Comparison of ENCODE assay signal across 8 cellular contexts in genomic region chr5:134410822-134411221, GRCh38. TPM values are rescaled to one million over a fixed set of nuclear protein-coding genes. Genes with fewer than 3 reads are reported as not detected.
DNase-seq lines count a peak whose midpoint lies in the region; ATAC-seq and TF ChIP-seq lines count a peak whose summit lies in the region.

No MANE protein-coding gene starts in this region.

- TF ChIP-seq CTCF in GM12865 (IDR thresholded peaks at IDR 0.05; ENCODE audit: insufficient read depth, low read depth, low read length, missing control alignments) = no peak
- TF ChIP-seq CTCF in fibroblast of pulmonary artery (IDR thresholded peaks at IDR 0.05; ENCODE audit: low read length, missing control alignments) = no peak
- TF ChIP-seq CTCF in retinal pigment epithelial cell (conservative IDR thresholded peaks at IDR 0.05; ENCODE audit: low read depth, low read length) = no peak

- peak overlapping the region; percentile 98 for H3K4me3 ChIP-seq in GM12865 (ENCODE audit: low read depth, low read length)
- H3K4me3 ChIP-seq in SJCRH30 = peak overlapping the region; percentile 73
- H3K4me3 ChIP-seq in fibroblast of pulmonary artery (replicated peaks; ENCODE audit: low read depth, low read length) = peak overlapping the region; percentile 91
- H3K4me3 ChIP-seq in retinal pigment epithelial cell (ENCODE audit: low read length) = peak overlapping the region; percentile 63

- H3K36me3 ChIP-seq in SJCRH30 = no peaks in the 10 kb centered on the region

- ATAC-seq in HG03196 (IDR thresholded peaks at IDR 0.05; ENCODE audit: unreplicated experiment) (no peak), GM19023 (IDR thresholded peaks at IDR 0.05; ENCODE audit: unreplicated experiment) (no peak)

- H3K4me1 ChIP-seq in SJCRH30 = no peaks in the 10 kb centered on the region; the same call in 1 of the 2 replicates

- no peak overlapping the region for H3K27ac ChIP-seq in SJCRH30

- H3K27me3 ChIP-seq in SJCRH30 = no peaks in the 10 kb centered on the region

- no peaks in the 10 kb centered on the region for H3K9me3 ChIP-seq in SJCRH30 (replicated peaks)

- DNase-seq in GM12865 (ENCODE audit: low read depth) = no peak
- DNase-seq in SJCRH30 = no peak
- DNase-seq in fibroblast of pulmonary artery (ENCODE audit: low read depth) = no peak
- no peak for DNase-seq in retinal pigment epithelial cell (ENCODE audit: low read depth)
- DNase-seq in central memory CD4-positive, alpha-beta T cell = no peak
- DNase-seq in dermis blood vessel endothelial cell = no peak

RNA-seq across cellular contexts. Expression of gene CDKN2AIPNL, which starts 0.9 kb away (rescaled TPM):
- 51.3 and 62.4 TPM in 2 replicates for total RNA-seq in SJCRH30 (2014; rRNA removed; shearing (Covaris generic))
- 27.1 and 28.8 TPM in 2 replicates for total RNA-seq in dermis blood vessel endothelial cell

RNA-seq across cellular contexts. Expression of gene UBE2B, which starts 39.5 kb away (rescaled TPM):
- total RNA-seq in SJCRH30 (2014; rRNA removed; shearing (Covaris generic)) = 49.4 and 53.3 TPM in 2 replicates
- total RNA-seq in dermis blood vessel endothelial cell = 28.9 and 51.4 TPM in 2 replicates

RNA-seq across cellular contexts. Expression of gene CDKL3, which starts 43.9 kb away (rescaled TPM):
- 1.4 and 2.5 TPM in 2 replicates for total RNA-seq in SJCRH30 (2014; rRNA removed; shearing (Covaris generic))
- 0.34 and 0.37 TPM in 2 replicates for total RNA-seq in dermis blood vessel endothelial cell
